Comparison of ENCODE assay signal across 9 cellular contexts in genomic region chr3:38247366-38248035, GRCh38. TPM values are rescaled to one million over a fixed set of nuclear protein-coding genes. Genes with fewer than 3 reads are reported as not detected.
DNase-seq lines count a peak whose midpoint lies in the region; ATAC-seq and TF ChIP-seq lines count a peak whose summit lies in the region.
"Had no signal": no experiment of that assay in that cellular context is flagged by ENCODE, and none has a peak within 500 bp of the region (broad histone marks: within the 10 kb centered on the region; RNA-seq: fewer than 3 reads in every experiment).

No MANE protein-coding gene starts in this region.

- H3K9me3 ChIP-seq in CD8-positive, alpha-beta T cell (ENCODE audit: low read length) = no peaks in the 10 kb centered on the region

- no peak overlapping the region for H3K9ac ChIP-seq in mesendoderm (ENCODE audit: low read length)

- no peaks in the 10 kb centered on the region for H3K4me1 ChIP-seq in CD8-positive, alpha-beta T cell (ENCODE audit: insufficient read depth, low read length)
- H3K4me1 ChIP-seq in mesendoderm (ENCODE audit: control insufficient read depth, low read depth, low read length) = no peaks in the 10 kb centered on the region

- H3K27me3 Mint-ChIP-seq in CD8-positive, alpha-beta T cell (ENCODE audit: low read depth) = no peaks in the 10 kb centered on the region

- peak overlapping the region; percentile 42 for H3K27ac Mint-ChIP-seq in CD8-positive, alpha-beta T cell

- H3K79me1 ChIP-seq in mesendoderm (ENCODE audit: low read length) = no peaks in the 10 kb centered on the region

- H3K9me3 Mint-ChIP-seq in CD8-positive, alpha-beta T cell = no peaks in the 10 kb centered on the region

- CTCF ChIA-PET in CD8-positive, alpha-beta T cell (lab: Charles Lee) = interaction anchor here (1.4 to 1.7 kb wide), 2 partner anchors 129 to 273 kb away, joined by 3 to 5 read pairs; no protein-coding TSS in a partner anchor

- no peak overlapping the region for H2AK5ac ChIP-seq in mesendoderm (ENCODE audit: low read length)

- H2BK15ac ChIP-seq in mesendoderm (replicated peaks; ENCODE audit: low read depth) = no peak overlapping the region

- H2BK120ac ChIP-seq in mesendoderm (ENCODE audit: low read depth, low read length) = no peak overlapping the region

- H3K27ac ChIP-seq in CD8-positive, alpha-beta T cell (ENCODE audit: low read depth, low read length) = no peak overlapping the region
- no peak overlapping the region for H3K27ac ChIP-seq in mesendoderm (ENCODE audit: low read depth, low read length)

- peaks cover 20% of the 10 kb centered on the region for H3K36me3 ChIP-seq in CD8-positive, alpha-beta T cell (ENCODE audit: insufficient read depth, low read length)
- H3K36me3 ChIP-seq in mesendoderm (ENCODE audit: control insufficient read depth, insufficient read depth, low read length) = peaks cover 1% of the 10 kb centered on the region

- DNase-seq in CD8-positive, alpha-beta T cell = no peak
- peak; percentile 20 for DNase-seq in NCI-H2227 (lab: John Stamatoyannopoulos, UW; ENCODE audit: unreplicated experiment)
- DNase-seq in dermis blood vessel endothelial cell = peak; percentile 87
- peak; percentile 62 for DNase-seq in mesendoderm
- no peak for DNase-seq in occipital lobe (lab: John Stamatoyannopoulos, UW)
- DNase-seq in NOMO-1 treated with dmso at 0.1 percent for 144 hours (lab: John Stamatoyannopoulos, UW; ENCODE audit: unreplicated experiment) = no peak
- DNase-seq: Kasumi-1 had no signal

- POLR2A ChIA-PET in CD8-positive, alpha-beta T cell (lab: Charles Lee) = no interaction called here

- H2BK5ac ChIP-seq in mesendoderm (ENCODE audit: low read length) = no peak overlapping the region

- H3K27me3 ChIP-seq in CD8-positive, alpha-beta T cell (ENCODE audit: insufficient read depth, low read length) = no peaks in the 10 kb centered on the region
- H3K27me3 ChIP-seq in mesendoderm (ENCODE audit: insufficient read depth, low read length, poor library complexity) = no peaks in the 10 kb centered on the region

- H3K23ac ChIP-seq in mesendoderm (ENCODE audit: low read length) = no peak overlapping the region

- no peak overlapping the region for H3K4ac ChIP-seq in mesendoderm (ENCODE audit: low read depth, low read length)

- H3K4me3 Mint-ChIP-seq in CD8-positive, alpha-beta T cell = no peak overlapping the region

- no peak for ATAC-seq in CD8-positive, alpha-beta T cell
- ATAC-seq in GM18873 (IDR thresholded peaks at IDR 0.05; ENCODE audit: low FRiP score, unreplicated experiment) (no peak), HG03025 (IDR thresholded peaks at IDR 0.05; ENCODE audit: low FRiP score, unreplicated experiment) (no peak)

- H4K8ac ChIP-seq in mesendoderm (ENCODE audit: low read depth, low read length) = no peak overlapping the region

- no peak overlapping the region for H3K4me3 ChIP-seq in CD8-positive, alpha-beta T cell (ENCODE audit: low read depth, low read length)
- H3K4me3 ChIP-seq in mesendoderm (ENCODE audit: low read length) = no peak overlapping the region

- no peaks in the 10 kb centered on the region for H3K79me2 ChIP-seq in mesendoderm (ENCODE audit: control insufficient read depth, insufficient read depth, low read length)

- no peak overlapping the region for H3K56ac ChIP-seq in mesendoderm (ENCODE audit: low read length)

- H3K18ac ChIP-seq in mesendoderm (ENCODE audit: low read length) = no peak overlapping the region

- H3K4me1 Mint-ChIP-seq in CD8-positive, alpha-beta T cell (ENCODE audit: low read depth) = peaks cover 13% of the 10 kb centered on the region

- H4K5ac ChIP-seq in mesendoderm (ENCODE audit: low read length) = no peak overlapping the region

- no peak for TF ChIP-seq CTCF in CD8-positive, alpha-beta T cell (IDR thresholded peaks at IDR 0.05)

- H3K4me2 ChIP-seq in mesendoderm (ENCODE audit: low read length) = no peak overlapping the region

- intact Hi-C loops in CD8-positive, alpha-beta T cell (cut with DNase I, micrococcal nuclease) = loop anchor here in 1 of 2 experiments (5.0 kb wide), 1 partner anchor 130 kb away; no protein-coding TSS in a partner anchor

- H3K36me3 Mint-ChIP-seq in CD8-positive, alpha-beta T cell = peaks cover 89% of the 10 kb centered on the region

RNA-seq across cellular contexts. Expression of gene SLC22A13, which starts 18.1 kb away (rescaled TPM):
- total RNA-seq in CD8-positive, alpha-beta T cell = under 1 TPM; 0.16 to 0.44 TPM
- total RNA-seq in dermis blood vessel endothelial cell = 0.17 and 0.19 TPM in 2 replicates
- 0.07 TPM for polyA plus RNA-seq in mesendoderm (2013, experiment 1 of 2)
- polyA plus RNA-seq in mesendoderm (2013, experiment 2 of 2) = 0.03 TPM
- 0.94 TPM for total RNA-seq in occipital lobe

RNA-seq across cellular contexts. Expression of gene SLC22A14, which starts 34.6 kb away (rescaled TPM):
- not detected for total RNA-seq in CD8-positive, alpha-beta T cell
- total RNA-seq in dermis blood vessel endothelial cell (0.17 TPM in 1 of 2 replicates, not detected in the other), occipital lobe (0.31 TPM)
- polyA plus RNA-seq in mesendoderm (2013, experiment 1 of 2) = 0.03 TPM
- polyA plus RNA-seq in mesendoderm (2013, experiment 2 of 2) = not detected

Comparison
In these comparisons a context has a peak if more than half of its experiments do, and no peak if none do; other contexts are left out.
1. DNase-seq: peak in NCI-H2227 (single experiment), dermis blood vessel endothelial cell (single experiment) and mesendoderm (single experiment); none in CD8-positive, alpha-beta T cell (0 of 7), occipital lobe (single experiment) and NOMO-1 treated with dmso at 0.1 percent for 144 hours (single experiment).